12 cellular contexts compared by ENCODE assay signal in the genomic region with DNA sequence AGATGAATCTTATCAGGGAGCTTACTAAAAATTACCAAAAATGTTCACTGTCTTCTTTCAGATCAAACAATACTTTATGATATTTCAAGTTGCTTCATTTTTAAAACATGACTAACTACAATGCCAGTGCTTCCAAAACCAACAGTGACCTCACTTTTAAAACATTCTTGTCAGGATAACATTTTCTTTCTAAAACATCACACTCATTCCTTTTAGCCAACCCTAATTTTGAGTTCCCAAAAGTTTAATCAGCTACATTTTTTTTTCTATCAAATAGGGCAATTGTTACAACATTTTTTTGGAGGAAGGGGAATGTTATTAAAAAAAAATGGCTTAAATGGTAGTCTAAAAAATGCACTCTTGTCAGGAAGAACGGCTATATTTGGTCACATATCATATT. TPM values are rescaled to one million over a fixed set of nuclear protein-coding genes. Genes with fewer than 3 reads are reported as not detected.
DNase-seq lines count a peak whose midpoint lies in the region; FAIRE-seq and TF ChIP-seq lines count a peak whose summit lies in the region.
"Had no signal": no experiment of that assay in that cellular context is flagged by ENCODE, and none has a peak within 500 bp of the region (broad histone marks: within the 10 kb centered on the region; RNA-seq: fewer than 3 reads in every experiment).

No MANE protein-coding gene starts in this region.

- no peaks in the 10 kb centered on the region for H3K9me2 ChIP-seq in PC-9 (ENCODE audit: insufficient read depth)

- CTCF ChIA-PET in PC-9 (lab: Charles Lee): interaction anchor here (1.0 kb wide), 1 partner anchor 193 kb away, joined by 3 read pairs; no protein-coding TSS in a partner anchor

- H3K79me2 ChIP-seq in PC-9 (ENCODE audit: low read depth): no peaks in the 10 kb centered on the region

- no peak overlapping the region for H3K4me2 ChIP-seq in PC-9

- POLR2A ChIA-PET in PC-9 (lab: Charles Lee; ENCODE audit: unreplicated experiment): interaction anchor here (0.5 to 0.6 kb wide), 3 partner anchors 24 to 585 kb away, joined by 4 to 6 read pairs (median 5); no protein-coding TSS in a partner anchor

- intact Hi-C loops in PC-9 (cut with micrococcal nuclease; ENCODE audit: unreplicated experiment): no loop called here

- H3K4me3 ChIP-seq in PC-9: no peak overlapping the region

- peaks cover 6% of the 10 kb centered on the region; the same call in 1 of the 2 replicates for H3F3A ChIP-seq in PC-9 (ENCODE audit: insufficient read depth, low read depth)

- no TSS peak for BruUV-seq in PC-9 (replicated peaks; lab: Mats Ljungman, UMichigan)

- peak; percentile 53 for FAIRE-seq in endometrium (lab: Jason Lieb, UNC)

- in situ Hi-C loops in Caki2 (cut with HindIII; ENCODE audit: low pct_unique_long_range_greater_than_20kb, low sequenced_read_pairs) (no loop called here), KBM-7 (cut with MboI; ENCODE audit: low pct_unique_long_range_greater_than_20kb, low sequenced_read_pairs) (no loop called here)

- H3K9me3 ChIP-seq in PC-9 (ENCODE audit: insufficient read depth, low read depth): no peaks in the 10 kb centered on the region

- H3K27ac ChIP-seq in PC-9: peak overlapping the region; percentile 5

- no peaks in the 10 kb centered on the region for H3K27me3 ChIP-seq in PC-9 (ENCODE audit: insufficient read depth, low read depth)

- H2AFZ ChIP-seq in PC-9: no peak overlapping the region

- TF ChIP-seq CTCF in PC-9 (conservative IDR thresholded peaks at IDR 0.05): no peak

- H4K20me1 ChIP-seq in PC-9 (ENCODE audit: insufficient read depth): no peaks in the 10 kb centered on the region

- H3K4me1 ChIP-seq in PC-9 (replicated peaks; ENCODE audit: insufficient read depth): peaks cover 17% of the 10 kb centered on the region

- DNase-seq in Caki2 (ENCODE audit: low read depth) (peak; percentile 35), PC-9 (peak in 1 of 2 experiments; percentile 69), myocyte (ENCODE audit: low read depth) (peak; percentile 72), KBM-7 (no peak), T1000 (lab: John Stamatoyannopoulos, UW) (no peak)
- no peak for DNase-seq in central memory CD4-positive, alpha-beta T cell
- DNase-seq in stimulated activated CD4-positive, alpha-beta T cell treated with anti-CD3 and anti-CD28 coated beads, Interleukin-12 subunit alpha, Interleukin-12 subunit beta, amount 100 ng/mL, for 4 hours: no peak
- DNase-seq: DMS53, NCI-H1105 treated with DMSO at 0.1 percent for 48 hours, nucleus accumbens, T-helper 9 cell had no signal

- no peaks in the 10 kb centered on the region for H3K36me3 ChIP-seq in PC-9 (ENCODE audit: low read depth)

RNA-seq across cellular contexts. Expression of gene RTKN2, which starts 37.3 kb away (rescaled TPM):
- 3.6 and 4.9 TPM in 2 replicates for total RNA-seq in Caki2 (2014; rRNA removed; shearing (Covaris generic); ENCODE audit: low replicate concordance)
- total RNA-seq in PC-9 (2021) (16.1 and 18.5 TPM in 2 replicates), myocyte (3.8 and 5.4 TPM in 2 replicates)
- 6.2 TPM for polyA plus RNA-seq in myocyte (2012)

Comparison
In these comparisons a context has a peak if more than half of its experiments do, and no peak if none do; other contexts are left out.
1. DNase-seq: peak in Caki2 (single experiment) and myocyte (single experiment); none in central memory CD4-positive, alpha-beta T cell (single experiment), stimulated activated CD4-positive, alpha-beta T cell treated with anti-CD3 and anti-CD28 coated beads, Interleukin-12 subunit alpha, Interleukin-12 subunit beta, amount 100 ng/mL, for 4 hours (single experiment), KBM-7 (single experiment) and T1000 (single experiment).